Comparison of ENCODE assay signal across 25 cellular contexts in genomic region chr5:124036786-124037185, GRCh38.
"Had no signal": no experiment of that assay in that cellular context is flagged by ENCODE, and none has a peak within 500 bp of the region (broad histone marks: within the 10 kb centered on the region; RNA-seq: fewer than 3 reads in every experiment).

No MANE protein-coding gene starts in this region.

- H3K27ac ChIP-seq: colonic mucosa, epithelial cell of prostate, gastrocnemius medialis, neural progenitor cell, parathyroid adenoma, thoracic aorta, tibial nerve, upper lobe of left lung had no signal

- H3K4me2 ChIP-seq: neural progenitor cell, smooth muscle cell had no signal

- H3K79me2 ChIP-seq: parathyroid adenoma had no signal

- H3K4me3 ChIP-seq: colonic mucosa, gastrocnemius medialis, lung, mucosa of descending colon, neural progenitor cell, smooth muscle cell, thoracic aorta, tibial nerve, upper lobe of left lung had no signal

- ATAC-seq: esophagus mucosa; gastrocnemius medialis; left lobe of liver; mucosa of descending colon; naive thymus-derived CD4-positive, alpha-beta T cell; sciatic nerve; stimulated activated effector memory CD8-positive, alpha-beta T cell treated with anti-CD3 and anti-CD28 coated beads, Interleukin-12 subunit alpha, Interleukin-12 subunit beta, amount 100 ng/mL, for 72 hours; stimulated activated naive CD8-positive, alpha-beta T cell treated with anti-CD3 and anti-CD28 coated beads, Interleukin-15, Interleukin-2, amounts not matched to agents 100 U/mL and 50 U/mL, for 24 hours had no signal

- DNase-seq: colonic mucosa; effector CD8-positive, alpha-beta T cell; endodermal cell; foreskin fibroblast; gastrocnemius medialis; head of caudate nucleus; mesenchymal stem cell; mucosa of descending colon; naive thymus-derived CD4-positive, alpha-beta T cell; stimulated activated CD4-positive, alpha-beta T cell treated with anti-CD3 and anti-CD28 coated beads, Interleukin-12 subunit alpha, Interleukin-12 subunit beta, amount 100 ng/mL, for 4 hours; stimulated activated CD4-positive, alpha-beta T cell treated with anti-CD3 and anti-CD28 coated beads, Interleukin-1b, Interleukin-23, amount 100 ng/mL, for 48 hours; stimulated activated CD4-positive, alpha-beta T cell treated with anti-CD3 and anti-CD28 coated beads, Interleukin-4, amount 100 ng/mL, for 1 hour; stimulated activated naive CD8-positive, alpha-beta T cell treated with anti-CD3 and anti-CD28 coated beads, Interleukin-15, Interleukin-2, amounts not matched to agents 100 U/mL and 50 U/mL, for 24 hours; upper lobe of left lung had no signal

- H3K36me3 ChIP-seq: colonic mucosa, gastrocnemius medialis, neural progenitor cell, thoracic aorta, tibial nerve, upper lobe of left lung had no signal

- H3K4me1 ChIP-seq: colonic mucosa, gastrocnemius medialis, neural progenitor cell, parathyroid adenoma, upper lobe of left lung had no signal

- H3K9me3 ChIP-seq: colonic mucosa, gastrocnemius medialis, mucosa of descending colon, thoracic aorta, tibial nerve, upper lobe of left lung had no signal

- H2AFZ ChIP-seq: neural progenitor cell, parathyroid adenoma had no signal
